9 cellular contexts compared by ENCODE assay signal in the genomic region with DNA sequence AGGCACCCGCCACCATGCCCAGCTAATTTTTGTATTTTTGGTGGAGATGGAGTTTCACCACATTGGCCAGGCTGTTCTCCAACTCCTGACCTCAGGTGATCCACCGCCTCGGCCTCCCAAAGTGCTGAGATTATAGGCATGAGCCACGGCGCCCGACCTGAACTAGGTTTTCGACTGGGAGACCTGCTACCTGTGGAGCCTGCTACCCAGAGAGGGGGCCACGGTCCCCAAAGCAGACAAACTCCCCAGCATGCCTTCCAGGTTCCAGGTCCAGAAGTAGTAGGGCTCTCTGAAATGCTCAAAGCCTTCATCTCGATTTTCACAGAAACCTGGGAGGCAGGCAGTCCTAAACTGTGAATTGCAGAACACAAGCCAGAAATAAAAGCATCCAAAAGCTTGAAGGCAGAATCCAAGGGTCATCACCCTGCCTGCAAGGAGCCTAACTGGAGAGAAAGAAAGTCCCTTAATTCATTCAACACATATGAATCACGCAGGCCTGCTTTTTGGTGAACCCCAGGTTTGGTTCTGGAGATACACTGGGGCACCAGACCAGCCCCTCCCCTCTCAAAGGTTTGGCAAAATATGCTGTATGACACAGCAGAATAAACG. TPM values are rescaled to one million over a fixed set of nuclear protein-coding genes. Genes with fewer than 3 reads are reported as not detected.
A peak's percentile ranks its signal among the peaks of the same experiment; 100 is the strongest.
DNase-seq lines count a peak whose midpoint lies in the region; ATAC-seq and TF ChIP-seq lines count a peak whose summit lies in the region.
"Had no signal": no experiment of that assay in that cellular context is flagged by ENCODE, and none has a peak within 500 bp of the region (broad histone marks: within the 10 kb centered on the region; RNA-seq: fewer than 3 reads in every experiment).

No MANE protein-coding gene starts in this region.

- ATAC-seq in GM21381 (IDR thresholded peaks at IDR 0.05; ENCODE audit: unreplicated experiment): no peak
- ATAC-seq in GM18498 (IDR thresholded peaks at IDR 0.05; ENCODE audit: unreplicated experiment): no peak

- H3K9me3 Mint-ChIP-seq in CD4-positive, alpha-beta memory T cell: peaks cover 0 to 2% (median 0%) of the 10 kb centered on the region in 8 donors

- H3K4me1 ChIP-seq in CD4-positive, alpha-beta memory T cell (ENCODE audit: insufficient read depth, low read length): peaks cover 77% of the 10 kb centered on the region
- H3K4me1 ChIP-seq in SJSA1 (replicated peaks) (peaks cover 54% of the 10 kb centered on the region), ovary (ENCODE audit: insufficient read depth) (peaks cover 13% of the 10 kb centered on the region)

- intact Hi-C loops in CD4-positive, alpha-beta memory T cell (cut with micrococcal nuclease): loop anchor here (1.0 kb wide), 1 partner anchor 241 kb away; no protein-coding TSS in a partner anchor
- intact Hi-C loops in ovary (cut with DNase I): loop anchor here (5.0 to 10.0 kb wide), 4 partner anchors 78 to 860 kb away; a partner anchor contains a TSS

- H3K36me3 Mint-ChIP-seq in CD4-positive, alpha-beta memory T cell: peaks cover 0 to 12% of the 10 kb centered on the region in 2 donors

- H3K36me3 ChIP-seq in CD4-positive, alpha-beta memory T cell (ENCODE audit: insufficient read depth, low read length): no peaks in the 10 kb centered on the region
- H3K36me3 ChIP-seq in SJSA1 (peaks cover 4% of the 10 kb centered on the region), ovary (no peaks in the 10 kb centered on the region)

- H3K27ac Mint-ChIP-seq in CD4-positive, alpha-beta memory T cell: peak overlapping the region; percentile 91 to 99 (median 95)

- CTCF ChIA-PET in CD4-positive, alpha-beta memory T cell (lab: Charles Lee; ENCODE audit: partially characterized antibody): interaction anchor here (1.0 to 13.3 kb wide), 12 partner anchors 16 to 257 kb away, joined by 3 to 543 read pairs (median 13); no protein-coding TSS in a partner anchor

- WGBS in ovary, 3 donors: 55 to 59% (median 57%) methylated on average over 11 of the region's 11 CpGs

- H3K27me3 ChIP-seq in CD4-positive, alpha-beta memory T cell (ENCODE audit: insufficient read depth, low read length): no peaks in the 10 kb centered on the region
- H3K27me3 ChIP-seq in SJSA1 (replicated peaks) (no peaks in the 10 kb centered on the region), ovary (no peaks in the 10 kb centered on the region)

- H3K9me3 ChIP-seq in CD4-positive, alpha-beta memory T cell (ENCODE audit: control insufficient read depth in 1 of 2, low read length in 2 of 2): no peaks in the 10 kb centered on the region
- H3K9me3 ChIP-seq in SJSA1 (replicated peaks) (no peaks in the 10 kb centered on the region), ovary (no peaks in the 10 kb centered on the region)

- peak overlapping the region; percentile 25 to 61 for H3K4me3 ChIP-seq in CD4-positive, alpha-beta memory T cell (ENCODE audit: low read length in 2 of 2)
- H3K4me3 ChIP-seq in SJSA1 (peak overlapping the region; percentile 48), ovary (peak overlapping the region; percentile 70)

- TF ChIP-seq CTCF in ovary (IDR thresholded peaks at IDR 0.05): no peak
- no peak for TF ChIP-seq CTCF in GM13976 (IDR thresholded peaks at IDR 0.05; ENCODE audit: borderline replicate concordance, control extremely low read depth, extremely low read depth, insufficient read depth, missing control alignments)

- POLR2A ChIA-PET in CD4-positive, alpha-beta memory T cell (lab: Charles Lee; ENCODE audit: partially characterized antibody): interaction anchor here (0.9 to 35.0 kb wide), 16 partner anchors 6 to 556 kb away, joined by 4 to 1580 read pairs (median 42); a partner anchor contains a TSS

- H3K27ac ChIP-seq in CD4-positive, alpha-beta memory T cell (ENCODE audit: low read depth, low read length): peak overlapping the region; percentile 99
- H3K27ac ChIP-seq in SJSA1: peak overlapping the region; percentile 95
- H3K27ac ChIP-seq in epithelial cell of prostate: peak overlapping the region; percentile 83
- H3K27ac ChIP-seq in ovary: peak overlapping the region; percentile 59 to 88

- TF ChIP-seq POLR2A in ovary (IDR thresholded peaks at IDR 0.05): no peak

- no peaks in the 10 kb centered on the region for H3K27me3 Mint-ChIP-seq in CD4-positive, alpha-beta memory T cell

- peak overlapping the region; percentile 85 to 98 (median 96) for H3K4me3 Mint-ChIP-seq in CD4-positive, alpha-beta memory T cell

- peak in 1 of 5 donors; percentile 77 for DNase-seq in CD4-positive, alpha-beta memory T cell
- DNase-seq in SJSA1 (ENCODE audit: low read depth in 1 of 2, low spot score in 2 of 2): no peak
- DNase-seq in epithelial cell of prostate (ENCODE audit: low read depth, low spot score): no peak
- DNase-seq in ovary: peak in 3 of 5 donors; percentile 40 to 62 (median 53)
- DNase-seq in GM13976 (ENCODE audit: low spot score): no peak
- DNase-seq in NCI-H128 (lab: John Stamatoyannopoulos, UW; ENCODE audit: unreplicated experiment): no peak

- H3K4me1 Mint-ChIP-seq in CD4-positive, alpha-beta memory T cell: peaks cover 38 to 86% (median 61%) of the 10 kb centered on the region in 4 donors

- TF ChIP-seq EP300 in ovary (IDR thresholded peaks at IDR 0.05): no peak

- in situ Hi-C loops in GM13976 (cut with MboI; ENCODE audit: low sequenced_read_pairs, unreplicated experiment): loop anchor here (5.0 kb wide), 1 partner anchor 103 kb away; no protein-coding TSS in a partner anchor

RNA-seq across cellular contexts. Expression of a gene that starts 4.6 kb away (rescaled TPM):
- total RNA-seq in CD4-positive, alpha-beta memory T cell: 100 to 1,000 TPM; 192 to 202 TPM
- polyA plus RNA-seq in CD4-positive, alpha-beta memory T cell: 100 to 1,000 TPM; 192 to 237 TPM
- 16.0 and 18.4 TPM in 2 replicates for total RNA-seq in SJSA1 (2014; rRNA removed; shearing (Covaris generic))
- 100 to 1,000 TPM in 1 of 7 donors, 10 to 100 TPM in 6; 17.3 to 126 (median 31.1) TPM for total RNA-seq in ovary
- polyA plus RNA-seq in ovary: 10 to 100 TPM; 23.1 to 26.7 TPM

RNA-seq across cellular contexts. Expression of a gene that starts 48.2 kb away (rescaled TPM):
- not detected for total RNA-seq in CD4-positive, alpha-beta memory T cell
- not detected for polyA plus RNA-seq in CD4-positive, alpha-beta memory T cell
- total RNA-seq in SJSA1 (2014; rRNA removed; shearing (Covaris generic)): not detected in 2 replicates
- not detected for total RNA-seq in ovary
- polyA plus RNA-seq in ovary: not detected
- total RNA-seq: kidney epithelial cell had no signal

Comparison
In these comparisons a context has a peak if more than half of its experiments do, and no peak if none do; other contexts are left out.
1. DNase-seq: peak in ovary (3 of 5); none in SJSA1 (0 of 2), epithelial cell of prostate (single experiment), GM13976 (single experiment) and NCI-H128 (single experiment).
2. Peak in every context shown above with its lines, with median percentiles within 50 percentile points of each other: H3K27ac ChIP-seq and H3K4me3 ChIP-seq.